Comparison of ENCODE assay signal across 1 cellular context in the genomic region with DNA sequence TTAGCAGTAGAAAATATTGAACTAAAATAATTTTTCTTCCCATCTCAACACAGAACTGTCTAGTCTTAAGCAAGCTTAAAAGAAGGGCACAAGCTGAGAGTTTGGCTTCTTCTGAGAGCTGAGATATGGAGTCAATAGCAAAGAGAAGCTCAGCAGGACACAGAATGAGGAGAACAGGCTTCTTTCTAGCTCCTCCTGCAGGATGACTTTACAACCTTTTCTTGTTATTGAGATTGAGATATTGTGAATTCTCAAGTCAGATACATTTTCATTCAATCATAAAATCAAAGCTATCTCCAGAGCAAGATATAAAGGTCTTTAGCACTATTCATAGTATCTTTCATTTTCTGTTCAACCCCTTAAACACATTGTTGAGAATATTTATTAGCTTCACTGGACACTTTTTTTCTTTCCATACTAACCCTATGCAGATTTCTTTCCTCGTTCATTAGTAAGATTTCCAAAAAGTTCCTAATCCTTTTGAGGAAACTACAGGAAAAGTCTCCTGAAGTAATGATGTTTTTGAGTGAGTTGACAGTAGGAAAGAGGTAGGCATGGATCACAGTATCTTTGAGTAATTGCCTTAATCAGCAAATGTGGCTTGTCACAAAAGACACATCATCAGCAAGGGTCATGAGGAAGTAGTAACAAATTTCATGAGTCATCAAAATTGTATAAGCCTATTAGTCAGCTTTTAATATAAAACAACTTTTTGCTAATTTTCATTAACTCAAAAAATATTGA.
TF ChIP-seq lines count a peak whose summit lies in the region.

No MANE protein-coding gene starts in this region.

TF ChIP-seq in HCT116, 20 proteins besides CTCF, POLR2A, EP300 and RAD21 (continued from another document):
- TF ChIP-seq ZNF274 (IDR thresholded peaks at IDR 0.05; ENCODE audit: low read depth, low read length) (no peak), POLR2AphosphoS5 (IDR thresholded peaks at IDR 0.05; ENCODE audit: low read depth, low read length) (no peak), ELF1 (IDR thresholded peaks at IDR 0.05; ENCODE audit: borderline replicate concordance, low read depth) (peak; percentile 22; the same call in 1 of the 2 replicates), SRF (IDR thresholded peaks at IDR 0.05; ENCODE audit: low read depth) (no peak), SP1 (IDR thresholded peaks at IDR 0.05; ENCODE audit: low read depth) (peak; percentile 58; the same call in 1 of the 2 replicates), EZH2 (IDR thresholded peaks at IDR 0.05) (no peak)
- TF ChIP-seq, protein P1, sequence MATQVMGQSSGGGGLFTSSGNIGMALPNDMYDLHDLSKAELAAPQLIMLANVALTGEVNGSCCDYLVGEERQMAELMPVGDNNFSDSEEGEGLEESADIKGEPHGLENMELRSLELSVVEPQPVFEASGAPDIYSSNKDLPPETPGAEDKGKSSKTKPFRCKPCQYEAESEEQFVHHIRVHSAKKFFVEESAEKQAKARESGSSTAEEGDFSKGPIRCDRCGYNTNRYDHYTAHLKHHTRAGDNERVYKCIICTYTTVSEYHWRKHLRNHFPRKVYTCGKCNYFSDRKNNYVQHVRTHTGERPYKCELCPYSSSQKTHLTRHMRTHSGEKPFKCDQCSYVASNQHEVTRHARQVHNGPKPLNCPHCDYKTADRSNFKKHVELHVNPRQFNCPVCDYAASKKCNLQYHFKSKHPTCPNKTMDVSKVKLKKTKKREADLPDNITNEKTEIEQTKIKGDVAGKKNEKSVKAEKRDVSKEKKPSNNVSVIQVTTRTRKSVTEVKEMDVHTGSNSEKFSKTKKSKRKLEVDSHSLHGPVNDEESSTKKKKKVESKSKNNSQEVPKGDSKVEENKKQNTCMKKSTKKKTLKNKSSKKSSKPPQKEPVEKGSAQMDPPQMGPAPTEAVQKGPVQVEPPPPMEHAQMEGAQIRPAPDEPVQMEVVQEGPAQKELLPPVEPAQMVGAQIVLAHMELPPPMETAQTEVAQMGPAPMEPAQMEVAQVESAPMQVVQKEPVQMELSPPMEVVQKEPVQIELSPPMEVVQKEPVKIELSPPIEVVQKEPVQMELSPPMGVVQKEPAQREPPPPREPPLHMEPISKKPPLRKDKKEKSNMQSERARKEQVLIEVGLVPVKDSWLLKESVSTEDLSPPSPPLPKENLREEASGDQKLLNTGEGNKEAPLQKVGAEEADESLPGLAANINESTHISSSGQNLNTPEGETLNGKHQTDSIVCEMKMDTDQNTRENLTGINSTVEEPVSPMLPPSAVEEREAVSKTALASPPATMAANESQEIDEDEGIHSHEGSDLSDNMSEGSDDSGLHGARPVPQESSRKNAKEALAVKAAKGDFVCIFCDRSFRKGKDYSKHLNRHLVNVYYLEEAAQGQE (IDR thresholded peaks at IDR 0.05; ENCODE audit: low read depth), result no peak
- TF ChIP-seq, protein P2, sequence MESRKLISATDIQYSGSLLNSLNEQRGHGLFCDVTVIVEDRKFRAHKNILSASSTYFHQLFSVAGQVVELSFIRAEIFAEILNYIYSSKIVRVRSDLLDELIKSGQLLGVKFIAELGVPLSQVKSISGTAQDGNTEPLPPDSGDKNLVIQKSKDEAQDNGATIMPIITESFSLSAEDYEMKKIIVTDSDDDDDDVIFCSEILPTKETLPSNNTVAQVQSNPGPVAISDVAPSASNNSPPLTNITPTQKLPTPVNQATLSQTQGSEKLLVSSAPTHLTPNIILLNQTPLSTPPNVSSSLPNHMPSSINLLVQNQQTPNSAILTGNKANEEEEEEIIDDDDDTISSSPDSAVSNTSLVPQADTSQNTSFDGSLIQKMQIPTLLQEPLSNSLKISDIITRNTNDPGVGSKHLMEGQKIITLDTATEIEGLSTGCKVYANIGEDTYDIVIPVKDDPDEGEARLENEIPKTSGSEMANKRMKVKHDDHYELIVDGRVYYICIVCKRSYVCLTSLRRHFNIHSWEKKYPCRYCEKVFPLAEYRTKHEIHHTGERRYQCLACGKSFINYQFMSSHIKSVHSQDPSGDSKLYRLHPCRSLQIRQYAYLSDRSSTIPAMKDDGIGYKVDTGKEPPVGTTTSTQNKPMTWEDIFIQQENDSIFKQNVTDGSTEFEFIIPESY (IDR thresholded peaks at IDR 0.05; ENCODE audit: extremely low read depth, insufficient replicate concordance, low read length), result no peak
